8 cellular contexts compared by ENCODE assay signal in genomic region chr6:46652603-46653438, GRCh38. TPM values are rescaled to one million over a fixed set of nuclear protein-coding genes. Genes with fewer than 3 reads are reported as not detected.
DNase-seq lines count a peak whose midpoint lies in the region; TF ChIP-seq lines count a peak whose summit lies in the region.

Gene CYP39A1, minus strand, starts transcription at chr6:46652818. Its CDS starts 236 bp downstream, at chr6:46652582.
Gene SLC25A27, plus strand, starts transcription at chr6:46652975. Its CDS starts 218 bp downstream, at chr6:46653193.

- peak within 1 kb of the TSS; percentile 82 for H3K9ac ChIP-seq in ES-I3 (ENCODE audit: low read depth, low read length)

- WGBS in suprapubic skin = under 1% methylated on average over 46 of the region's 72 CpGs

- H3K4me1 Mint-ChIP-seq in activated naive CD8-positive, alpha-beta T cell treated with anti-CD3 and anti-CD28 coated beads for 36 hours = peaks cover 9% of the 10 kb centered on the region
- H3K4me1 Mint-ChIP-seq in glutamatergic neuron (ENCODE audit: low read depth, unreplicated experiment) = peaks cover 4% of the 10 kb centered on the region

- H3K4me1 ChIP-seq in ES-I3 (ENCODE audit: insufficient read depth, low read length) (no peaks in the 10 kb centered on the region), suprapubic skin (peaks cover 25% of the 10 kb centered on the region)

- peak within 1 kb of the TSS; percentile 16 for H3K27ac Mint-ChIP-seq in activated naive CD8-positive, alpha-beta T cell treated with anti-CD3 and anti-CD28 coated beads for 36 hours
- peak within 1 kb of the TSS; percentile 53 for H3K27ac Mint-ChIP-seq in glutamatergic neuron (ENCODE audit: unreplicated experiment)

- H3K27me3 Mint-ChIP-seq in activated naive CD8-positive, alpha-beta T cell treated with anti-CD3 and anti-CD28 coated beads for 36 hours = peaks cover 70% of the 10 kb centered on the region
- peaks cover 7% of the 10 kb centered on the region for H3K27me3 Mint-ChIP-seq in glutamatergic neuron (ENCODE audit: unreplicated experiment)

- no peaks in the 10 kb centered on the region for H3K9me3 Mint-ChIP-seq in activated naive CD8-positive, alpha-beta T cell treated with anti-CD3 and anti-CD28 coated beads for 36 hours
- H3K9me3 Mint-ChIP-seq in glutamatergic neuron (ENCODE audit: unreplicated experiment) = no peaks in the 10 kb centered on the region

- no peaks in the 10 kb centered on the region for H3K27me3 ChIP-seq in suprapubic skin

- peak within 1 kb of the TSS; percentile 84 for H3K4me3 Mint-ChIP-seq in activated naive CD8-positive, alpha-beta T cell treated with anti-CD3 and anti-CD28 coated beads for 36 hours
- H3K4me3 Mint-ChIP-seq in glutamatergic neuron (ENCODE audit: unreplicated experiment) = peak within 1 kb of the TSS; percentile 96

- H3K36me3 ChIP-seq in ES-I3 (ENCODE audit: insufficient read depth, low read length) (no peaks in the 10 kb centered on the region), suprapubic skin (no peaks in the 10 kb centered on the region)

- TF ChIP-seq CTCF in HFF-Myc (IDR thresholded peaks at IDR 0.05; ENCODE audit: low read depth, low read length, missing control alignments) = no peak
- TF ChIP-seq CTCF in NB4 (IDR thresholded peaks at IDR 0.05; ENCODE audit: low read depth, low read length) = no peak
- no peak for TF ChIP-seq CTCF in glutamatergic neuron (IDR thresholded peaks at IDR 0.05; ENCODE audit: partially characterized antibody, unreplicated experiment)
- TF ChIP-seq CTCF in suprapubic skin (IDR thresholded peaks at IDR 0.05) = no peak

- H3K27ac ChIP-seq in suprapubic skin = peak within 1 kb of the TSS; percentile 87

- DNase-seq in HFF-Myc (ENCODE audit: extremely low read depth, low read depth) (peak; percentile 31), NB4 (ENCODE audit: low read depth) (peak; percentile 65), SKM-1 (lab: John Stamatoyannopoulos, UW; ENCODE audit: unreplicated experiment) (peak; percentile 83), glutamatergic neuron (peak; percentile 93), occipital lobe (lab: John Stamatoyannopoulos, UW) (peak; percentile 92), suprapubic skin (ENCODE audit: low spot score in 2 of 2) (peak; percentile 94)
- peak; percentile 88 for DNase-seq in activated naive CD8-positive, alpha-beta T cell treated with anti-CD3 and anti-CD28 coated beads for 36 hours

- TF ChIP-seq POLR2A in NB4 (IDR thresholded peaks at IDR 0.05; ENCODE audit: extremely low read depth, insufficient read length) (no peak), suprapubic skin (IDR thresholded peaks at IDR 0.05) (no peak)

- TF ChIP-seq EP300 in suprapubic skin (IDR thresholded peaks at IDR 0.05) = no peak

- H3K9me3 ChIP-seq in ES-I3 (ENCODE audit: control insufficient read depth, insufficient read depth, low read length) = no peaks in the 10 kb centered on the region
- no peaks in the 10 kb centered on the region for H3K9me3 ChIP-seq in suprapubic skin

- H3K4me3 ChIP-seq in HFF-Myc (replicated peaks; ENCODE audit: low read depth, low read length) = peak within 1 kb of the TSS; percentile 67
- peak within 1 kb of the TSS; percentile 48 for H3K4me3 ChIP-seq in NB4 (ENCODE audit: low read depth, low read length)
- peak within 1 kb of the TSS; percentile 91 for H3K4me3 ChIP-seq in suprapubic skin

- no peaks in the 10 kb centered on the region for H3K36me3 Mint-ChIP-seq in activated naive CD8-positive, alpha-beta T cell treated with anti-CD3 and anti-CD28 coated beads for 36 hours
- no peaks in the 10 kb centered on the region for H3K36me3 Mint-ChIP-seq in glutamatergic neuron (ENCODE audit: unreplicated experiment)

RNA-seq across cellular contexts. Expression of gene CYP39A1, which starts in this region (rescaled TPM):
- total RNA-seq in activated naive CD8-positive, alpha-beta T cell treated with anti-CD3 and anti-CD28 coated beads for 36 hours = not detected
- total RNA-seq in glutamatergic neuron (ENCODE audit: unreplicated experiment) (0.17 TPM), occipital lobe (2.3 TPM), suprapubic skin (10 to 100 TPM; 20.0 to 46.4 (median 33.1) TPM)

RNA-seq across cellular contexts. Expression of gene SLC25A27, which starts in this region (rescaled TPM):
- 1 to 10 TPM; 1.5 to 2.1 TPM for total RNA-seq in activated naive CD8-positive, alpha-beta T cell treated with anti-CD3 and anti-CD28 coated beads for 36 hours
- total RNA-seq in glutamatergic neuron (ENCODE audit: unreplicated experiment) (13.6 TPM), occipital lobe (30.7 TPM), suprapubic skin (10 to 100 TPM; 18.3 to 74.2 (median 24.0) TPM)

Comparison
In these comparisons a context has a peak if more than half of its experiments do, and no peak if none do; other contexts are left out.
1. Peak in every context shown above with its lines: DNase-seq, H3K4me3 ChIP-seq and H3K27ac ChIP-seq.
2. DNase-seq: peak in every context shown above with its lines; median percentile 94 in suprapubic skin; 93 in glutamatergic neuron; 92 in occipital lobe; 88 in activated naive CD8-positive, alpha-beta T cell treated with anti-CD3 and anti-CD28 coated beads for 36 hours; 83 in SKM-1; 65 in NB4; 31 in HFF-Myc.